In genomic region chr9:5773324-5773999, GRCh38 we compare ENCODE assay signal across 1 cellular context.
TF ChIP-seq lines count a peak whose summit lies in the region.

No MANE protein-coding gene starts in this region.

TF ChIP-seq in H1, 55 proteins besides CTCF, POLR2A, EP300 and RAD21:
- TF ChIP-seq CBX5 (IDR thresholded peaks at IDR 0.05; ENCODE audit: low read depth, low read length) (no peak), TEAD4 (IDR thresholded peaks at IDR 0.05; ENCODE audit: low read depth, low read length) (no peak), FOSL1 (IDR thresholded peaks at IDR 0.05; ENCODE audit: insufficient read depth, low read depth, low read length) (no peak), KDM5A (IDR thresholded peaks at IDR 0.05; ENCODE audit: low read length) (no peak)
